Comparison of ENCODE assay signal across 8 cellular contexts in genomic region chr2:121755237-121756111, GRCh38.
DNase-seq lines count a peak whose midpoint lies in the region; ATAC-seq lines count a peak whose summit lies in the region.

Gene TSN, plus strand, starts transcription at chr2:121755651. Its CDS starts 129 bp downstream, at chr2:121755780.

- peak within 1 kb of the TSS; percentile 83 to 97 (median 94) for H3K4me2 ChIP-seq in BLaER1 treated with 17β-estradiol and CSF1 and Interleukin-3, amounts not matched to agents 10 nM and 100 nM

- peak within 1 kb of the TSS; percentile 70 to 96 (median 89) for H3K27ac ChIP-seq in BLaER1 treated with 17β-estradiol and CSF1 and Interleukin-3, amounts not matched to agents 10 nM and 100 nM
- peak within 1 kb of the TSS; percentile 69 for H3K27ac ChIP-seq in cingulate gyrus (ENCODE audit: low read depth, low read length)

- peaks cover 0 to 37% (median 15%) of the 10 kb centered on the region in 11 experiments; a peak in 13 of 22 replicates for H4K20me1 ChIP-seq in BLaER1 treated with 17β-estradiol and CSF1 and Interleukin-3, amounts not matched to agents 10 nM and 100 nM

- ATAC-seq in GM19328 (IDR thresholded peaks at IDR 0.05; ENCODE audit: unreplicated experiment) (peak; percentile 100), HG03469 (IDR thresholded peaks at IDR 0.05; ENCODE audit: unreplicated experiment) (peak; percentile 99)

- H3K27me3 ChIP-seq in BLaER1 treated with 17β-estradiol and CSF1 and Interleukin-3, amounts not matched to agents 10 nM and 100 nM = no peaks in the 10 kb centered on the region

- H3K9me3 ChIP-seq in BLaER1 treated with 17β-estradiol and CSF1 and Interleukin-3, amounts not matched to agents 10 nM and 100 nM (replicated peaks in 1 of 11) = no peaks in the 10 kb centered on the region

- peak within 1 kb of the TSS; percentile 73 to 99 (median 90) for H3K4me3 ChIP-seq in BLaER1 treated with 17β-estradiol and CSF1 and Interleukin-3, amounts not matched to agents 10 nM and 100 nM

- DNase-seq in NCI-H526 (lab: John Stamatoyannopoulos, UW) (peak; percentile 90 to 99), kidney tubule cell (ENCODE audit: low spot score) (peak; percentile 97)
- peak; percentile 98 for DNase-seq in activated CD4-positive, alpha-beta T cell treated with anti-CD3 and anti-CD28 coated beads for 48 hours
- peak; percentile 92 to 93 for DNase-seq in stimulated activated CD4-positive, alpha-beta T cell treated with anti-CD3 and anti-CD28 coated beads, Interleukin-1b, Interleukin-23, amount 100 ng/mL, for 1 hour (ENCODE audit: low read depth in 2 of 2)

- peaks cover 26 to 35% (median 34%) of the 10 kb centered on the region in 11 experiments for H3K36me3 ChIP-seq in BLaER1 treated with 17β-estradiol and CSF1 and Interleukin-3, amounts not matched to agents 10 nM and 100 nM

- H3K9ac ChIP-seq in BLaER1 treated with 17β-estradiol and CSF1 and Interleukin-3, amounts not matched to agents 10 nM and 100 nM = peak within 1 kb of the TSS; percentile 88 to 98 (median 94)

- H3K4me1 ChIP-seq in BLaER1 treated with 17β-estradiol and CSF1 and Interleukin-3, amounts not matched to agents 10 nM and 100 nM = peaks cover 21 to 31% (median 26%) of the 10 kb centered on the region in 10 experiments

Comparison
In these comparisons a context has a peak if more than half of its experiments do, and no peak if none do; other contexts are left out.
1. Peak in every context shown above with its lines: DNase-seq, ATAC-seq, H3K4me3 ChIP-seq and H3K27ac ChIP-seq.